In the genomic region with DNA sequence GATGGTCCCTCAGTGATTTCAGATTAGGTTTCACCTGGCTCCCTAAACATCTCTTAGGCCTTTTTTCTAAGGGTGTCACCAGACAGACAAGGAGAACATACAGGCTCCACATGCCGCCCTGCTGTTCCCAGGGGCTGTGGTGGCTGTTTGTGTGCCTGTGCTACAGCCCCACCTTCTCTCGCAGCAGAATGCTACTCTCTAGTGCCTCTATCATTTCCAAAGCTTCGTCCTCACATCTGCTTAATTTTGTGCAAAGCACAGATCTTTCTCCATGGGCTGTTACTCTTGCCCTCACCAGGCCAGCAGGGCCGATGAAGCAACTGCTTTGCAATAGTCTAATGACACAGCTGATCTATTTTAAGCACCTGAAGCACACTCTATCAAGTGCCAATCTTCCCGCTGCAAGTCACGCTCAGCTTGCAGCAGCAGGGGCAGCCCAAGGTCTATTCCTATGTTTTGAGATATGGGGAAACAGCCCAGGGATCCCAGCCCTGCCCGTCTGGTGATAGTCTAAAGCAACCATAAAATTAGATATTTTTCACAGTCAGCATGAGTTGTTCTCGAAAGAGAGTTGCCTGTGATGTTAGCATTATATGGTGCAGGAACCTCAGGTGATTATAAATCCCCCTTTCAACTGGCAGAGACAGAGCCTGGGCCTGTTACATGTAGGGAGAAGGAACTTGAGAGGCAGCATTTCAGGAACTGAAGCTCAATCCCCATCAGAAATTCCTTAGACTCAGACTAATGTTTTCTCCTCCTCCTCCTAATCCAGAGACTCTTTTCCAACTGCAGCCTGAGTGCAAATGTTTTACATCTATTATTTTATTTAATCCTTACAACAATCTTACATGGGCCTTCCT, we compare ENCODE assay signal across 2 cellular contexts.
TF ChIP-seq lines count a peak whose summit lies in the region.

No MANE protein-coding gene starts in this region.

TF ChIP-seq in HepG2, 621 proteins besides CTCF, POLR2A, EP300 and RAD21 (continues in another document):
- TF ChIP-seq ZNF468 (CRISPR knock-in tag; IDR thresholded peaks at IDR 0.05) (no peak), MAFF (IDR thresholded peaks at IDR 0.05; ENCODE audit: low read depth, low read length) (no peak), SNAI1 (CRISPR knock-in tag; IDR thresholded peaks at IDR 0.05; ENCODE audit: borderline replicate concordance) (no peak), ZMYM4 (CRISPR knock-in tag; IDR thresholded peaks at IDR 0.05) (no peak), MED1 (CRISPR knock-in tag; IDR thresholded peaks at IDR 0.05) (0 out of 2 replicates have a peak, but pooled peaks have one; percentile 26), TOPORS (CRISPR knock-in tag; IDR thresholded peaks at IDR 0.05) (no peak), CREB1 (IDR thresholded peaks at IDR 0.05) (no peak), CREB1 (CRISPR knock-in tag; IDR thresholded peaks at IDR 0.05) (no peak), NFE2L2 (IDR thresholded peaks at IDR 0.05; ENCODE audit: low read length) (peak; percentile 35; the same call in 1 of the 2 replicates), CEBPB (IDR thresholded peaks at IDR 0.05; ENCODE audit: borderline replicate concordance, low read depth, low read length) (peak; percentile 88), ZNF562 (CRISPR knock-in tag; IDR thresholded peaks at IDR 0.05; ENCODE audit: borderline replicate concordance) (no peak), SOX5 (CRISPR knock-in tag; IDR thresholded peaks at IDR 0.05; ENCODE audit: borderline replicate concordance) (no peak)
- TF ChIP-seq, protein P1, sequence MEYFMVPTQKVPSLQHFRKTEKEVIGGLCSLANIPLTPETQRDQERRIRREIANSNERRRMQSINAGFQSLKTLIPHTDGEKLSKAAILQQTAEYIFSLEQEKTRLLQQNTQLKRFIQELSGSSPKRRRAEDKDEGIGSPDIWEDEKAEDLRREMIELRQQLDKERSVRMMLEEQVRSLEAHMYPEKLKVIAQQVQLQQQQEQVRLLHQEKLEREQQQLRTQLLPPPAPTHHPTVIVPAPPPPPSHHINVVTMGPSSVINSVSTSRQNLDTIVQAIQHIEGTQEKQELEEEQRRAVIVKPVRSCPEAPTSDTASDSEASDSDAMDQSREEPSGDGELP (IDR thresholded peaks at IDR 0.05; ENCODE audit: borderline replicate concordance, low read depth) = peak; percentile 57; the same call in 1 of the 2 replicates
- TF ChIP-seq, protein P2, sequence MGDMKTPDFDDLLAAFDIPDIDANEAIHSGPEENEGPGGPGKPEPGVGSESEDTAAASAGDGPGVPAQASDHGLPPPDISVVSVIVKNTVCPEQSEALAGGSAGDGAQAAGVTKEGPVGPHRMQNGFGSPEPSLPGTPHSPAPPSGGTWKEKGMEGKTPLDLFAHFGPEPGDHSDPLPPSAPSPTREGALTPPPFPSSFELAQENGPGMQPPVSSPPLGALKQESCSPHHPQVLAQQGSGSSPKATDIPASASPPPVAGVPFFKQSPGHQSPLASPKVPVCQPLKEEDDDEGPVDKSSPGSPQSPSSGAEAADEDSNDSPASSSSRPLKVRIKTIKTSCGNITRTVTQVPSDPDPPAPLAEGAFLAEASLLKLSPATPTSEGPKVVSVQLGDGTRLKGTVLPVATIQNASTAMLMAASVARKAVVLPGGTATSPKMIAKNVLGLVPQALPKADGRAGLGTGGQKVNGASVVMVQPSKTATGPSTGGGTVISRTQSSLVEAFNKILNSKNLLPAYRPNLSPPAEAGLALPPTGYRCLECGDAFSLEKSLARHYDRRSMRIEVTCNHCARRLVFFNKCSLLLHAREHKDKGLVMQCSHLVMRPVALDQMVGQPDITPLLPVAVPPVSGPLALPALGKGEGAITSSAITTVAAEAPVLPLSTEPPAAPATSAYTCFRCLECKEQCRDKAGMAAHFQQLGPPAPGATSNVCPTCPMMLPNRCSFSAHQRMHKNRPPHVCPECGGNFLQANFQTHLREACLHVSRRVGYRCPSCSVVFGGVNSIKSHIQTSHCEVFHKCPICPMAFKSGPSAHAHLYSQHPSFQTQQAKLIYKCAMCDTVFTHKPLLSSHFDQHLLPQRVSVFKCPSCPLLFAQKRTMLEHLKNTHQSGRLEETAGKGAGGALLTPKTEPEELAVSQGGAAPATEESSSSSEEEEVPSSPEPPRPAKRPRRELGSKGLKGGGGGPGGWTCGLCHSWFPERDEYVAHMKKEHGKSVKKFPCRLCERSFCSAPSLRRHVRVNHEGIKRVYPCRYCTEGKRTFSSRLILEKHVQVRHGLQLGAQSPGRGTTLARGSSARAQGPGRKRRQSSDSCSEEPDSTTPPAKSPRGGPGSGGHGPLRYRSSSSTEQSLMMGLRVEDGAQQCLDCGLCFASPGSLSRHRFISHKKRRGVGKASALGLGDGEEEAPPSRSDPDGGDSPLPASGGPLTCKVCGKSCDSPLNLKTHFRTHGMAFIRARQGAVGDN (CRISPR knock-in tag; IDR thresholded peaks at IDR 0.05) = no peak; the same call in 1 of the 2 replicates
- TF ChIP-seq, protein P3, sequence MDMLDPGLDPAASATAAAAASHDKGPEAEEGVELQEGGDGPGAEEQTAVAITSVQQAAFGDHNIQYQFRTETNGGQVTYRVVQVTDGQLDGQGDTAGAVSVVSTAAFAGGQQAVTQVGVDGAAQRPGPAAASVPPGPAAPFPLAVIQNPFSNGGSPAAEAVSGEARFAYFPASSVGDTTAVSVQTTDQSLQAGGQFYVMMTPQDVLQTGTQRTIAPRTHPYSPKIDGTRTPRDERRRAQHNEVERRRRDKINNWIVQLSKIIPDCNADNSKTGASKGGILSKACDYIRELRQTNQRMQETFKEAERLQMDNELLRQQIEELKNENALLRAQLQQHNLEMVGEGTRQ (IDR thresholded peaks at IDR 0.05; ENCODE audit: low read depth, low read length) = no peak
- TF ChIP-seq, protein P3 (CRISPR knock-in tag; IDR thresholded peaks at IDR 0.05; ENCODE audit: borderline replicate concordance) = no peak
- TF ChIP-seq, protein P4, sequence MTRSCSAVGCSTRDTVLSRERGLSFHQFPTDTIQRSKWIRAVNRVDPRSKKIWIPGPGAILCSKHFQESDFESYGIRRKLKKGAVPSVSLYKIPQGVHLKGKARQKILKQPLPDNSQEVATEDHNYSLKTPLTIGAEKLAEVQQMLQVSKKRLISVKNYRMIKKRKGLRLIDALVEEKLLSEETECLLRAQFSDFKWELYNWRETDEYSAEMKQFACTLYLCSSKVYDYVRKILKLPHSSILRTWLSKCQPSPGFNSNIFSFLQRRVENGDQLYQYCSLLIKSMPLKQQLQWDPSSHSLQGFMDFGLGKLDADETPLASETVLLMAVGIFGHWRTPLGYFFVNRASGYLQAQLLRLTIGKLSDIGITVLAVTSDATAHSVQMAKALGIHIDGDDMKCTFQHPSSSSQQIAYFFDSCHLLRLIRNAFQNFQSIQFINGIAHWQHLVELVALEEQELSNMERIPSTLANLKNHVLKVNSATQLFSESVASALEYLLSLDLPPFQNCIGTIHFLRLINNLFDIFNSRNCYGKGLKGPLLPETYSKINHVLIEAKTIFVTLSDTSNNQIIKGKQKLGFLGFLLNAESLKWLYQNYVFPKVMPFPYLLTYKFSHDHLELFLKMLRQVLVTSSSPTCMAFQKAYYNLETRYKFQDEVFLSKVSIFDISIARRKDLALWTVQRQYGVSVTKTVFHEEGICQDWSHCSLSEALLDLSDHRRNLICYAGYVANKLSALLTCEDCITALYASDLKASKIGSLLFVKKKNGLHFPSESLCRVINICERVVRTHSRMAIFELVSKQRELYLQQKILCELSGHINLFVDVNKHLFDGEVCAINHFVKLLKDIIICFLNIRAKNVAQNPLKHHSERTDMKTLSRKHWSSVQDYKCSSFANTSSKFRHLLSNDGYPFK (CRISPR knock-in tag; IDR thresholded peaks at IDR 0.05; ENCODE audit: borderline replicate concordance) = no peak

TF ChIP-seq in GM12891, 5 proteins besides CTCF, POLR2A, EP300 and RAD21:
- no peak for TF ChIP-seq SPI1 (IDR thresholded peaks at IDR 0.05; ENCODE audit: low read depth, low read length)
- TF ChIP-seq POU2F2 (IDR thresholded peaks at IDR 0.05; ENCODE audit: low read depth, low read length) = no peak
- no peak for TF ChIP-seq TAF1 (IDR thresholded peaks at IDR 0.05; ENCODE audit: low read depth, low read length)
- TF ChIP-seq POLR2AphosphoS5 (IDR thresholded peaks at IDR 0.05; ENCODE audit: low read depth, low read length) = no peak
- no peak for TF ChIP-seq PAX5 (IDR thresholded peaks at IDR 0.05; ENCODE audit: insufficient read depth, low read length, severe bottlenecking)
TF ChIP-seq in GM12891: peak in this region for 0.
